In the genomic region with DNA sequence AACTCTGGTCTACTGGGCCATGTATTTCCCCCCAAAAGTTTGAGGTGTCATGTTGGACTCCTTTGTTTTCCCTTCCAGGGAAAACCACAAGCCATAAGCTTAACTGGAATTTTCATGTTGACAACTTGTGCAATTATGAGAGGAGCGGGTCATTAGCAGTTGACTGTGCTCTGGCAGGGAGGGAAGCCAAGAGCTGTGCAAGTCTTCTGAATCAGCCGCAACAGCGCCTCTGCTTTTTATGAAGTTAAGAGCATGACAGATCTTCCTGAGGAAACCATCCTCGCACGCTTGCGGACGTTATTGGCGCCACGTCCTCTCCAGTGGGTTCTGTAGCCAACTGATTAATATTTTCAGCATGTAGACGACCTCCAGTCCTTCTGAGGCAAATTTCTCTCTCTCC, we compare ENCODE assay signal across 10 cellular contexts.
A peak's percentile ranks its signal among the peaks of the same experiment; 100 is the strongest.
DNase-seq lines count a peak whose midpoint lies in the region; ATAC-seq and TF ChIP-seq lines count a peak whose summit lies in the region.
"Had no signal": no experiment of that assay in that cellular context is flagged by ENCODE, and none has a peak within 500 bp of the region (broad histone marks: within the 10 kb centered on the region; RNA-seq: fewer than 3 reads in every experiment).

No MANE protein-coding gene starts in this region.

- POLR2A ChIA-PET in activated CD8-positive, alpha-beta T cell treated with anti-CD3 and anti-CD28 coated beads, Interleukin-2, amount 10 ng/mL, durations not matched to agents 7 days and 5 days (lab: Charles Lee) = no interaction called here
- POLR2A ChIA-PET in naive thymus-derived CD8-positive, alpha-beta T cell (lab: Charles Lee) = no interaction called here

- CTCF ChIA-PET in activated CD8-positive, alpha-beta T cell treated with anti-CD3 and anti-CD28 coated beads, Interleukin-2, amount 10 ng/mL, durations not matched to agents 7 days and 5 days (lab: Charles Lee) = interaction anchor here (0.9 to 1.6 kb wide), 6 partner anchors 10 to 94 kb away, joined by 3 to 4 read pairs (median 3); no protein-coding TSS in a partner anchor

- TF ChIP-seq CTCF in brain microvascular endothelial cell (IDR thresholded peaks at IDR 0.05; ENCODE audit: low read depth, low read length, missing control alignments) = no peak

- no peak overlapping the region for H3K27ac ChIP-seq in brain microvascular endothelial cell
- H3K27ac ChIP-seq: parathyroid adenoma had no signal

- peak; percentile 30 for DNase-seq in DMS153 (lab: John Stamatoyannopoulos, UW)
- no peak for DNase-seq in DMS153 treated with DMSO at 0.1 percent for 48 hours (lab: John Stamatoyannopoulos, UW; ENCODE audit: unreplicated experiment)
- peak; percentile 26 for DNase-seq in HT1080 (ENCODE audit: low read depth)
- DNase-seq in activated CD8-positive, alpha-beta T cell treated with anti-CD3 and anti-CD28 coated beads, Interleukin-2, amount 10 ng/mL, durations not matched to agents 7 days and 5 days = peak; percentile 42
- no peak for DNase-seq in naive thymus-derived CD8-positive, alpha-beta T cell
- DNase-seq in brain microvascular endothelial cell = no peak
- no peak for DNase-seq in NCI-H187 treated with DMSO at 0.1 percent for 48 hours (lab: John Stamatoyannopoulos, UW)
- DNase-seq in OCI-M2 (lab: John Stamatoyannopoulos, UW; ENCODE audit: unreplicated experiment) = no peak
- DNase-seq: NCI-H1436 treated with DMSO at 0.1 percent for 48 hours had no signal

- H3K27me3 Mint-ChIP-seq in activated CD8-positive, alpha-beta T cell treated with anti-CD3 and anti-CD28 coated beads, Interleukin-2, amount 10 ng/mL, durations not matched to agents 7 days and 5 days (ENCODE audit: low read depth) = peaks cover 41% of the 10 kb centered on the region
- H3K27me3 Mint-ChIP-seq in naive thymus-derived CD8-positive, alpha-beta T cell = peaks cover 30 to 77% (median 52%) of the 10 kb centered on the region in 5 donors

- H3K36me3 Mint-ChIP-seq in activated CD8-positive, alpha-beta T cell treated with anti-CD3 and anti-CD28 coated beads, Interleukin-2, amount 10 ng/mL, durations not matched to agents 7 days and 5 days (ENCODE audit: low read depth) = no peaks in the 10 kb centered on the region
- no peaks in the 10 kb centered on the region for H3K36me3 Mint-ChIP-seq in naive thymus-derived CD8-positive, alpha-beta T cell

- peak overlapping the region; percentile 38 for H3K4me3 Mint-ChIP-seq in activated CD8-positive, alpha-beta T cell treated with anti-CD3 and anti-CD28 coated beads, Interleukin-2, amount 10 ng/mL, durations not matched to agents 7 days and 5 days
- peak overlapping the region; percentile 24 to 72 (median 50) for H3K4me3 Mint-ChIP-seq in naive thymus-derived CD8-positive, alpha-beta T cell

- no peak overlapping the region for H3K4me3 ChIP-seq in brain microvascular endothelial cell (ENCODE audit: low read depth, low read length)

- no peak overlapping the region for H3K27ac Mint-ChIP-seq in activated CD8-positive, alpha-beta T cell treated with anti-CD3 and anti-CD28 coated beads, Interleukin-2, amount 10 ng/mL, durations not matched to agents 7 days and 5 days
- H3K27ac Mint-ChIP-seq in naive thymus-derived CD8-positive, alpha-beta T cell = no peak overlapping the region

- no peaks in the 10 kb centered on the region for H3K36me3 ChIP-seq in brain microvascular endothelial cell (replicated peaks)

- no peaks in the 10 kb centered on the region for H3K9me3 Mint-ChIP-seq in activated CD8-positive, alpha-beta T cell treated with anti-CD3 and anti-CD28 coated beads, Interleukin-2, amount 10 ng/mL, durations not matched to agents 7 days and 5 days (ENCODE audit: insufficient read depth)
- no peaks in the 10 kb centered on the region for H3K9me3 Mint-ChIP-seq in naive thymus-derived CD8-positive, alpha-beta T cell

- H3K27me3 ChIP-seq in brain microvascular endothelial cell (replicated peaks) = no peaks in the 10 kb centered on the region

- peaks cover 10% of the 10 kb centered on the region for H3K4me1 Mint-ChIP-seq in activated CD8-positive, alpha-beta T cell treated with anti-CD3 and anti-CD28 coated beads, Interleukin-2, amount 10 ng/mL, durations not matched to agents 7 days and 5 days (ENCODE audit: low read depth)
- peaks cover 4 to 12% (median 7%) of the 10 kb centered on the region in 4 donors for H3K4me1 Mint-ChIP-seq in naive thymus-derived CD8-positive, alpha-beta T cell

- ATAC-seq in activated CD8-positive, alpha-beta T cell treated with anti-CD3 and anti-CD28 coated beads, Interleukin-2, amount 10 ng/mL, durations not matched to agents 7 days and 5 days = peak; percentile 61
- ATAC-seq in naive thymus-derived CD8-positive, alpha-beta T cell = peak in 1 of 2 donors; percentile 45

- in situ Hi-C loops in brain microvascular endothelial cell (cut with HindIII; ENCODE audit: low pct_ligation_motif_present, low sequenced_read_pairs) = no loop called here

Comparison
In these comparisons a context has a peak if more than half of its experiments do, and no peak if none do; other contexts are left out.
1. DNase-seq: peak in DMS153 (single experiment), HT1080 (single experiment) and activated CD8-positive, alpha-beta T cell treated with anti-CD3 and anti-CD28 coated beads, Interleukin-2, amount 10 ng/mL, durations not matched to agents 7 days and 5 days (single experiment); none in DMS153 treated with DMSO at 0.1 percent for 48 hours (single experiment), naive thymus-derived CD8-positive, alpha-beta T cell (0 of 10), brain microvascular endothelial cell (single experiment), NCI-H187 treated with DMSO at 0.1 percent for 48 hours (single experiment) and OCI-M2 (single experiment).